17 cellular contexts compared by ENCODE assay signal in the genomic region with DNA sequence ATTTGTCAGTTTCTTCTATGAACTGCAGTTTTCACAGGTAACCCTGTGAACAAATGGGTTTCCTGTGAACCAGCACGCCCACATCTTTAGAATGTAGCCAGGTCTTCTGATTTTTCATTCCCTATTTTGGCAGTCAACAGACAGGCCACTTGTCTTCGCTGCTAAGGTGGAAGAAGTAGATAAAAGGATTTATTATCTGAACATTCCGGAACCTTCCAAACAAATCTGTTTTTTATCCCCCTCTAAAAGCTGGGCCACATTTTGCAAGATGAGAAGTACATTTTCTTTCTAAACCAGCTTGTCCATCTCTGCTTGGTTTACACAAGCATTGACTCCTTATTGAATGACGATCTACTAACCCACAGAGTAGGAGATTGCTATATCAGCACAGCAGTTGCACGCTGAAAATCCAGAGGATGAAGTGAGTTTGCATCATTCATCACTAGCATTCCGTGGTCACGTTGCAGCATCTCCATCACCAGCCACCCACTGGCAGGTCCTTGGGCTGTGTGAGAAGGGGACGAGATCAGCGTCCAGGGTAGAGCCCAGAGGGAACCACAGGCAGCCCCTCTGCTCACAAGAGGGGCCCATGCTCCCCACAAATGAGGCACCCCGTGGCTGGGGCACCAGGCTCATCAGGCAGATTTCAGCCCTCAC.
DNase-seq lines count a peak whose midpoint lies in the region; ATAC-seq, FAIRE-seq and TF ChIP-seq lines count a peak whose summit lies in the region.
"Had no signal": no experiment of that assay in that cellular context is flagged by ENCODE, and none has a peak within 500 bp of the region (broad histone marks: within the 10 kb centered on the region; RNA-seq: fewer than 3 reads in every experiment).

No MANE protein-coding gene starts in this region.

- no peaks in the 10 kb centered on the region for H3K9me3 Mint-ChIP-seq in natural killer cell

- in situ Hi-C loops in GM23248 (cut with MboI) (no loop called here), GM12878 (cut with MboI) (no loop called here)

- H3K27ac Mint-ChIP-seq in natural killer cell, result peak overlapping the region; percentile 43 to 53

- H3K9me2 ChIP-seq in GM23248 (ENCODE audit: insufficient read depth), result no peaks in the 10 kb centered on the region

- H3K27me3 Mint-ChIP-seq in natural killer cell (ENCODE audit: low read depth in 2 of 2), result no peaks in the 10 kb centered on the region

- SMC1A ChIA-PET in GM12878 (lab: Charles Lee; ENCODE audit: uncharacterized antibody, unreplicated experiment), result interaction anchor here (0.8 to 10.3 kb wide), 6 partner anchors 8 to 440 kb away, joined by 3 to 90 read pairs (median 4); no protein-coding TSS in a partner anchor

- TF ChIP-seq POLR2A in GM12878 (IDR thresholded peaks at IDR 0.05; ENCODE audit: low read depth, low read length), result no peak

- H3K4me2 ChIP-seq in BLaER1 treated with 17β-estradiol and CSF1 and Interleukin-3, amounts not matched to agents 10 nM and 100 nM, result peak overlapping the region in 8 of 11 experiments; percentile 6 to 49 (median 39); a peak in 15 of 22 replicates
- H3K4me2 ChIP-seq in GM23248 (ENCODE audit: unreplicated experiment) (no peak overlapping the region), GM12878 (ENCODE audit: control insufficient read depth, insufficient read depth) (no peak overlapping the region)

- peak overlapping the region in 4 of 11 experiments; percentile 8 to 32 (median 23); a peak in 2 of 22 replicates for H3K27ac ChIP-seq in BLaER1 treated with 17β-estradiol and CSF1 and Interleukin-3, amounts not matched to agents 10 nM and 100 nM
- no peak overlapping the region for H3K27ac ChIP-seq in GM23248
- peak overlapping the region; percentile 40; the same call in 1 of the 2 replicates for H3K27ac ChIP-seq in GM12878 (ENCODE audit: control insufficient read depth, insufficient read depth)
- H3K27ac ChIP-seq: neutrophil, testis had no signal

- CTCF ChIA-PET in GM12878 (lab: Yijun Ruan, JAX), result interaction anchor here (1.0 to 3.4 kb wide), 2 partner anchors 9 to 27 kb away, joined by 3 to 12 read pairs; no protein-coding TSS in a partner anchor

- no peaks in the 10 kb centered on the region for H3K36me3 Mint-ChIP-seq in natural killer cell

- H3K36me3 ChIP-seq in BLaER1 treated with 17β-estradiol and CSF1 and Interleukin-3, amounts not matched to agents 10 nM and 100 nM, result no peaks in the 10 kb centered on the region
- no peaks in the 10 kb centered on the region for H3K36me3 ChIP-seq in GM23248 (ENCODE audit: low read depth)
- H3K36me3 ChIP-seq in GM12878 (ENCODE audit: control insufficient read depth in 2 of 2, insufficient read depth in 2 of 2, low read length in 1 of 2), result no peaks in the 10 kb centered on the region
- H3K36me3 ChIP-seq: neutrophil had no signal

- H3K27me3 ChIP-seq in BLaER1 treated with 17β-estradiol and CSF1 and Interleukin-3, amounts not matched to agents 10 nM and 100 nM, result no peaks in the 10 kb centered on the region
- H3K27me3 ChIP-seq in GM23248 (replicated peaks; ENCODE audit: insufficient read depth), result no peaks in the 10 kb centered on the region
- no peaks in the 10 kb centered on the region for H3K27me3 ChIP-seq in GM12878 (replicated peaks in 1 of 2; ENCODE audit: control insufficient read depth in 2 of 2, insufficient read depth in 2 of 2, low read length in 1 of 2)
- H3K27me3 ChIP-seq: neutrophil, testis had no signal

- peaks cover 40 to 44% of the 10 kb centered on the region in 2 donors for H3K4me1 Mint-ChIP-seq in natural killer cell

- FAIRE-seq in GM12878 (lab: Jason Lieb, UNC), result no peak

- DNase-seq in GM23248, result peak; percentile 55
- no peak for DNase-seq in GM12878 (ENCODE audit: low read depth, low spot score)
- no peak for DNase-seq in natural killer cell
- no peak for DNase-seq in Ammon's horn (ENCODE audit: low spot score)
- DNase-seq in DMS153 treated with DMSO at 0.1 percent for 48 hours (lab: John Stamatoyannopoulos, UW; ENCODE audit: unreplicated experiment), result no peak
- DNase-seq in NCI-H1048 (lab: John Stamatoyannopoulos, UW), result no peak
- DNase-seq in SIG-M5 treated with dmso at 0.1 percent for 504 hours (lab: John Stamatoyannopoulos, UW; ENCODE audit: unreplicated experiment), result no peak
- DNase-seq: C1 segment of cervical spinal cord, cerebellar nuclear complex, DMS53, GOT3, MM.1S, NCI-H69, PC-3, testis had no signal

- no peak for TF ChIP-seq RAD21 in GM12878 (IDR thresholded peaks at IDR 0.05; ENCODE audit: insufficient read depth, low read depth, low read length)

- H3K79me2 ChIP-seq in GM23248 (ENCODE audit: insufficient read depth), result no peaks in the 10 kb centered on the region
- H3K79me2 ChIP-seq in GM12878 (ENCODE audit: control insufficient read depth, insufficient read depth, low read length), result no peaks in the 10 kb centered on the region

- H3F3A ChIP-seq in GM23248 (ENCODE audit: insufficient read depth), result peaks cover 18% of the 10 kb centered on the region; the same call in 1 of the 2 replicates

- no TSS peak for BruUV-seq in GM12878 (replicated peaks; lab: Mats Ljungman, UMichigan)

- H2AFZ ChIP-seq in GM23248 (no peak overlapping the region), GM12878 (ENCODE audit: control insufficient read depth, low read depth, low read length) (no peak overlapping the region)

- TF ChIP-seq EP300 in GM12878 (IDR thresholded peaks at IDR 0.05; ENCODE audit: borderline replicate concordance in 1 of 2, control insufficient read depth in 1 of 2, low read depth in 2 of 2, low read length in 2 of 2), result no peak

- no peak overlapping the region for H3K4me3 ChIP-seq in BLaER1 treated with 17β-estradiol and CSF1 and Interleukin-3, amounts not matched to agents 10 nM and 100 nM
- H3K4me3 ChIP-seq in GM23248 (no peak overlapping the region), GM12878 (no peak overlapping the region)
- H3K4me3 ChIP-seq: testis had no signal

- RAD21 ChIA-PET in GM12878 (lab: Charles Lee; ENCODE audit: unreplicated experiment), result interaction anchor here (1.0 to 1.5 kb wide), 3 partner anchors 21 to 34 kb away, joined by 3 to 5 read pairs (median 4); no protein-coding TSS in a partner anchor

- intact Hi-C loops in GM12878 (cut with micrococcal nuclease; ENCODE audit: unreplicated experiment), result no loop called here
- intact Hi-C loops in natural killer cell (cut with micrococcal nuclease), result loop anchor here (5.0 kb wide), 1 partner anchor 33 kb away; no protein-coding TSS in a partner anchor

- H3K4me1 ChIP-seq in BLaER1 treated with 17β-estradiol and CSF1 and Interleukin-3, amounts not matched to agents 10 nM and 100 nM, result peaks cover 42 to 60% (median 49%) of the 10 kb centered on the region in 10 experiments
- H3K4me1 ChIP-seq in GM23248 (ENCODE audit: insufficient read depth), result peaks cover 16% of the 10 kb centered on the region
- peaks cover 42% of the 10 kb centered on the region for H3K4me1 ChIP-seq in GM12878 (ENCODE audit: control insufficient read depth, insufficient read depth, low read length)

- TF ChIP-seq CTCF in GM12878 (IDR thresholded peaks at IDR 0.05 in 2 of 3, conservative IDR thresholded peaks at IDR 0.05 in 1 of 3; ENCODE audit: control insufficient read depth in 2 of 3, extremely low read depth in 1 of 3, insufficient read depth in 1 of 3, low read depth in 3 of 3, low read length in 3 of 3) (no peak), natural killer cell (IDR thresholded peaks at IDR 0.05) (no peak)

- WGBS in GM23248 (ENCODE audit: low coverage in 1 of 2, low lambda C conversion rate in 2 of 2, missing lambda C conversion rate in 2 of 2), 2 experiments, result 84 to 85% methylated on average over 9 to 10 of the region's 10 CpGs
- WGBS in GM12878 (ENCODE audit: insufficient coverage, insufficient replicate concordance, low lambda C conversion rate, missing lambda C conversion rate), result 92% methylated on average over 10 of the region's 10 CpGs

- H3K4me3 Mint-ChIP-seq in natural killer cell, result peak overlapping the region; percentile 36

- peaks cover 0 to 3% (median 2%) of the 10 kb centered on the region in 11 experiments; a peak in 12 of 22 replicates for H3K9me3 ChIP-seq in BLaER1 treated with 17β-estradiol and CSF1 and Interleukin-3, amounts not matched to agents 10 nM and 100 nM (replicated peaks in 1 of 11)
- no peaks in the 10 kb centered on the region for H3K9me3 ChIP-seq in GM23248 (ENCODE audit: low read depth)
- no peaks in the 10 kb centered on the region for H3K9me3 ChIP-seq in GM12878 (replicated peaks; ENCODE audit: control insufficient read depth, insufficient read depth, low read length)
- H3K9me3 ChIP-seq: neutrophil, testis had no signal

- H3K9ac ChIP-seq in BLaER1 treated with 17β-estradiol and CSF1 and Interleukin-3, amounts not matched to agents 10 nM and 100 nM, result 0 out of 22 replicates have a peak overlapping the region, but pooled peaks of 1 of the 11 experiments have one; percentile 24
- no peak overlapping the region for H3K9ac ChIP-seq in GM23248
- H3K9ac ChIP-seq in GM12878 (ENCODE audit: control insufficient read depth, insufficient read depth, low read length), result no peak overlapping the region

- ATAC-seq in GM12878, result no peak
- ATAC-seq in natural killer cell, result no peak
- ATAC-seq: PC-3 had no signal

- H4K20me1 ChIP-seq in BLaER1 treated with 17β-estradiol and CSF1 and Interleukin-3, amounts not matched to agents 10 nM and 100 nM, result no peaks in the 10 kb centered on the region
- no peaks in the 10 kb centered on the region for H4K20me1 ChIP-seq in GM23248 (ENCODE audit: insufficient read depth)
- H4K20me1 ChIP-seq in GM12878 (ENCODE audit: control insufficient read depth, insufficient read depth), result no peaks in the 10 kb centered on the region

- POLR2A ChIA-PET in GM12878 (lab: Charles Lee), result interaction anchor here (0.7 to 1.3 kb wide), 4 partner anchors 15 to 34 kb away, joined by 3 to 4 read pairs (median 3); no protein-coding TSS in a partner anchor

TF ChIP-seq in GM12878, 131 proteins besides CTCF, POLR2A, EP300 and RAD21:
- no peak for TF ChIP-seq ZNF217 (IDR thresholded peaks at IDR 0.05)
- TF ChIP-seq RUNX3 (IDR thresholded peaks at IDR 0.05; ENCODE audit: low read length), result 0 out of 2 replicates have a peak, but pooled peaks have one; percentile 3
TF ChIP-seq in GM12878: peak in this region for 1.

Comparison
In these comparisons a context has a peak if more than half of its experiments do, and no peak if none do; other contexts are left out.
1. H3K4me2 ChIP-seq: peak in BLaER1 treated with 17β-estradiol and CSF1 and Interleukin-3, amounts not matched to agents 10 nM and 100 nM (8 of 11); none in GM23248 (single experiment) and GM12878 (single experiment).